Comparison of ENCODE assay signal across 8 cellular contexts in the genomic region with DNA sequence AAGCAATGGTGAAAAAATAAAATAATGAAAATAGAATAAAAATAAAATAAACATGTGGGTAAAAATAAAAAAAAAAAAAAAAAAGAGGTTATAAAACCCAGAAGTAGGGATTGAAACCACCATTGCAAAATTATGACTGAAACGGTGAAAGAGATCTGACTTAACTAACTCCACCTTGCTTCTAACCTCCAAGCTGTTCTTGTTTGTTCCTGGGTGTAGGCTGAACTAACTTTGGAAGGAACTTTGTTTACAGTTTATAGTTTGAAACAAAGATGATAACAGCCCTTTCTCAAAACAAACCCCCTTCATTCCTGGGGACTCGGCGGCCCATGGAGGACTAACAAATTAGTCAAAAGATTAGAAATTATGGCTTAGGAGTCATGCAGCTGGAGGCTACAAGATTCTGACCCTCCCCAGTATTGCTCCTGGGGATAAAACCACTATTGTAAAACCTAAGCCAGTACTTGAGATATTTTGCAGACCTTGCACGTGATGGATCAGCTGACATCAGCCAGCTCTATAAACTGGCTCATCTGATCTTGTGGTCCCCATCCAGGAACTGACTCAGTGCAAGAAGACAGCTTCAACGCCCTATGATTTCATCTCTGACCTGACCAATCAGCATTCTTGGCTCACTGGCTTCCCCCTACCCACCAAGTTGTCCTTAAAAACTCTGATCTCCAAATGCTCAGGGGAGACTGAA. TPM values are rescaled to one million over a fixed set of nuclear protein-coding genes. Genes with fewer than 3 reads are reported as not detected.
DNase-seq lines count a peak whose midpoint lies in the region; ATAC-seq and TF ChIP-seq lines count a peak whose summit lies in the region.

No MANE protein-coding gene starts in this region.

- no peaks in the 10 kb centered on the region for H3K27me3 ChIP-seq in trophoblast cell (ENCODE audit: insufficient read depth, low read length)

- peaks cover 32% of the 10 kb centered on the region for H3K4me1 Mint-ChIP-seq in activated CD4-positive, alpha-beta T cell treated with anti-CD3 and anti-CD28 coated beads for 36 hours

- no peak overlapping the region for H2BK120ac ChIP-seq in trophoblast cell (ENCODE audit: insufficient read depth, low read length, poor library complexity)

- H3K9ac ChIP-seq in trophoblast cell (ENCODE audit: low read length) = no peak overlapping the region

- H2AK5ac ChIP-seq in trophoblast cell (ENCODE audit: low read length) = no peak overlapping the region

- H2BK12ac ChIP-seq in trophoblast cell (ENCODE audit: low read length) = no peak overlapping the region

- peak; percentile 44 for DNase-seq in activated CD4-positive, alpha-beta T cell treated with anti-CD3 and anti-CD28 coated beads for 36 hours
- no peak for DNase-seq in activated CD4-positive, alpha-beta T cell treated with anti-CD3 and anti-CD28 coated beads, Interleukin-2, amount 50 U/mL, for 1 hour
- DNase-seq in SK-MEL-5 (ENCODE audit: low read depth, low spot score) (peak; percentile 98), epithelial cell of esophagus (ENCODE audit: low read depth) (peak; percentile 14), trophoblast cell (peak in 1 of 2 donors; percentile 18), NCI-H2227 (lab: John Stamatoyannopoulos, UW; ENCODE audit: unreplicated experiment) (no peak), NOMO-1 treated with dmso at 0.1 percent for 144 hours (lab: John Stamatoyannopoulos, UW; ENCODE audit: unreplicated experiment) (no peak)

- H3K79me1 ChIP-seq in trophoblast cell (ENCODE audit: low read length) = peaks cover 4% of the 10 kb centered on the region

- no peak overlapping the region for H2AFZ ChIP-seq in trophoblast cell (ENCODE audit: insufficient read depth, low read length, poor library complexity)

- no peak overlapping the region for H3K23ac ChIP-seq in trophoblast cell (ENCODE audit: low read length)

- H3K9me3 ChIP-seq in trophoblast cell (ENCODE audit: insufficient read depth, low read depth, low read length) = no peaks in the 10 kb centered on the region

- peak; percentile 62 for ATAC-seq in activated CD4-positive, alpha-beta T cell treated with anti-CD3 and anti-CD28 coated beads for 36 hours
- no peak for ATAC-seq in HG02798 (IDR thresholded peaks at IDR 0.05; ENCODE audit: poor library complexity, unreplicated experiment)

- H3K27me3 Mint-ChIP-seq in activated CD4-positive, alpha-beta T cell treated with anti-CD3 and anti-CD28 coated beads for 36 hours = no peaks in the 10 kb centered on the region

- intact Hi-C loops in activated CD4-positive, alpha-beta T cell treated with anti-CD3 and anti-CD28 coated beads for 36 hours (cut with DNase I, micrococcal nuclease) = loop anchor here in 1 of 2 experiments (2.0 kb wide), 1 partner anchor 59 kb away; no protein-coding TSS in a partner anchor

- H3K36me3 Mint-ChIP-seq in activated CD4-positive, alpha-beta T cell treated with anti-CD3 and anti-CD28 coated beads for 36 hours (ENCODE audit: low read depth) = peaks cover 28% of the 10 kb centered on the region

- H3K9me3 Mint-ChIP-seq in activated CD4-positive, alpha-beta T cell treated with anti-CD3 and anti-CD28 coated beads for 36 hours (ENCODE audit: low read depth) = no peaks in the 10 kb centered on the region

- H3K18ac ChIP-seq in trophoblast cell (ENCODE audit: low read length) = no peak overlapping the region

- peak overlapping the region; percentile 37 for H3K27ac Mint-ChIP-seq in activated CD4-positive, alpha-beta T cell treated with anti-CD3 and anti-CD28 coated beads for 36 hours

- peaks cover 3 to 10% of the 10 kb centered on the region in 2 experiments for H3K4me1 ChIP-seq in trophoblast cell (ENCODE audit: control insufficient read depth in 1 of 2, insufficient read depth in 2 of 2, low read length in 2 of 2)

- WGBS in trophoblast cell (ENCODE audit: extremely low coverage, insufficient coverage, insufficient read length) = no CpG with 5 or more reads among the region's 5 CpGs

- no peak overlapping the region for H4K8ac ChIP-seq in trophoblast cell (ENCODE audit: low read depth, low read length)

- H3K4me2 ChIP-seq in trophoblast cell (ENCODE audit: low read length) = no peak overlapping the region

- H3K4ac ChIP-seq in trophoblast cell (ENCODE audit: low read depth, low read length) = no peak overlapping the region

- peak overlapping the region; percentile 13 for H2BK5ac ChIP-seq in trophoblast cell (ENCODE audit: low read depth, low read length, poor library complexity)

- CTCF ChIA-PET in activated CD4-positive, alpha-beta T cell treated with anti-CD3 and anti-CD28 coated beads for 36 hours (lab: Charles Lee) = no interaction called here

- no peak overlapping the region for H3K14ac ChIP-seq in trophoblast cell (ENCODE audit: low read length)

- TF ChIP-seq CTCF in epithelial cell of esophagus (IDR thresholded peaks at IDR 0.05; ENCODE audit: insufficient read depth, low read depth, low read length, missing control alignments) = no peak

- H3K27ac ChIP-seq in trophoblast cell (ENCODE audit: low read depth, low read length) = no peak overlapping the region

- no peak overlapping the region for H4K91ac ChIP-seq in trophoblast cell (ENCODE audit: low read depth, low read length)

- no peak overlapping the region for H3K4me3 Mint-ChIP-seq in activated CD4-positive, alpha-beta T cell treated with anti-CD3 and anti-CD28 coated beads for 36 hours

- no peaks in the 10 kb centered on the region for H3K36me3 ChIP-seq in trophoblast cell (ENCODE audit: control insufficient read depth in 1 of 2, insufficient read depth in 2 of 2, low read length in 2 of 2)

- H3K4me3 ChIP-seq in epithelial cell of esophagus (ENCODE audit: low read length) = no peak overlapping the region
- no peak overlapping the region for H3K4me3 ChIP-seq in trophoblast cell (ENCODE audit: low read depth, low read length)

- in situ Hi-C loops in SK-MEL-5 (cut with HindIII; ENCODE audit: low pct_unique_long_range_greater_than_20kb, low sequenced_read_pairs) = no loop called here

- no peaks in the 10 kb centered on the region for H3K79me2 ChIP-seq in trophoblast cell (ENCODE audit: control insufficient read depth, insufficient read depth, low read length, poor library complexity)

- POLR2A ChIA-PET in activated CD4-positive, alpha-beta T cell treated with anti-CD3 and anti-CD28 coated beads for 36 hours (lab: Charles Lee) = no interaction called here

- no peak overlapping the region for H4K12ac ChIP-seq in trophoblast cell (ENCODE audit: low read depth, low read length)

RNA-seq across cellular contexts. Expression of a gene that starts 30.4 kb away (rescaled TPM):
- 1 to 10 TPM; 5.9 to 6.7 TPM for total RNA-seq in activated CD4-positive, alpha-beta T cell treated with anti-CD3 and anti-CD28 coated beads for 36 hours
- total RNA-seq in SK-MEL-5 (2014; rRNA removed; shearing (Covaris generic)) = 15.2 and 20.4 TPM in 2 replicates
- polyA plus RNA-seq in SK-MEL-5 (2015; cell fraction: cytosol; rRNA removed) = 10.4 and 16.2 TPM in 2 replicates
- polyA plus RNA-seq in SK-MEL-5 (2015; cell fraction: nucleus; rRNA removed) = 40.5 and 43.1 TPM in 2 replicates
- 1.3 and 1.4 TPM in 2 replicates for polyA plus RNA-seq in trophoblast cell (2013)

RNA-seq across cellular contexts. Expression of a gene that starts 47.0 kb away (rescaled TPM):
- 10 to 100 TPM in 1 of 2 experiments, 1 to 10 TPM in 1; 9.5 to 11.0 TPM for total RNA-seq in activated CD4-positive, alpha-beta T cell treated with anti-CD3 and anti-CD28 coated beads for 36 hours
- total RNA-seq in SK-MEL-5 (2014; rRNA removed; shearing (Covaris generic)) = 20.9 and 22.4 TPM in 2 replicates
- 20.7 and 35.8 TPM in 2 replicates for polyA plus RNA-seq in SK-MEL-5 (2015; cell fraction: cytosol; rRNA removed)
- polyA plus RNA-seq in SK-MEL-5 (2015; cell fraction: nucleus; rRNA removed) = 9.9 and 10.5 TPM in 2 replicates
- polyA plus RNA-seq in trophoblast cell (2013) = 202 and 210 TPM in 2 replicates

Comparison
In these comparisons a context has a peak if more than half of its experiments do, and no peak if none do; other contexts are left out.
1. DNase-seq: peak in activated CD4-positive, alpha-beta T cell treated with anti-CD3 and anti-CD28 coated beads for 36 hours (single experiment), SK-MEL-5 (single experiment) and epithelial cell of esophagus (single experiment); none in activated CD4-positive, alpha-beta T cell treated with anti-CD3 and anti-CD28 coated beads, Interleukin-2, amount 50 U/mL, for 1 hour (single experiment), NCI-H2227 (single experiment) and NOMO-1 treated with dmso at 0.1 percent for 144 hours (single experiment).